Comparison of ENCODE assay signal across 9 cellular contexts in genomic region chr10:5904227-5904626, GRCh38. TPM values are rescaled to one million over a fixed set of nuclear protein-coding genes. Genes with fewer than 3 reads are reported as not detected.
DNase-seq lines count a peak whose midpoint lies in the region; ATAC-seq and TF ChIP-seq lines count a peak whose summit lies in the region.
"Had no signal": no experiment of that assay in that cellular context is flagged by ENCODE, and none has a peak within 500 bp of the region (broad histone marks: within the 10 kb centered on the region; RNA-seq: fewer than 3 reads in every experiment).

No MANE protein-coding gene starts in this region.

- H3K4me1 Mint-ChIP-seq in endothelial cell (ENCODE audit: unreplicated experiment), result peaks cover 6% of the 10 kb centered on the region

- no peaks in the 10 kb centered on the region for H3K27me3 Mint-ChIP-seq in endothelial cell (ENCODE audit: unreplicated experiment)

- intact Hi-C loops in heart left ventricle (cut with DNase I), result no loop called here

- H3K4me1 ChIP-seq in heart left ventricle (peaks cover 0 to 35% (median 14%) of the 10 kb centered on the region in 12 donors), HAP-1 (no peaks in the 10 kb centered on the region)

- peak in 1 of 5 donors; percentile 40 for DNase-seq in heart left ventricle
- no peak for DNase-seq in HAP-1 (ENCODE audit: low spot score in 2 of 2)
- no peak for DNase-seq in activated effector memory CD4-positive, alpha-beta T cell treated with anti-CD3 and anti-CD28 coated beads, Interleukin-2, amount 50 U/mL, for 16 hours
- DNase-seq in endothelial cell (ENCODE audit: low spot score), result no peak
- no peak for DNase-seq in iPS-NIHi11 (ENCODE audit: low spot score)
- DNase-seq: stimulated activated naive CD4-positive, alpha-beta T cell treated with Interleukin-2 at 50 U/mL for 16 hours had no signal

- H3K4me3 ChIP-seq in heart left ventricle (no peak overlapping the region), HAP-1 (no peak overlapping the region)

- no peaks in the 10 kb centered on the region for H3K9me3 ChIP-seq in heart left ventricle
- H3K9me3 ChIP-seq in HAP-1, result no peaks in the 10 kb centered on the region

- H3K36me3 Mint-ChIP-seq in endothelial cell (ENCODE audit: low read depth, unreplicated experiment), result peaks cover 22% of the 10 kb centered on the region

- no peak for TF ChIP-seq POLR2A in heart left ventricle (IDR thresholded peaks at IDR 0.05)

- H3K27ac ChIP-seq in heart left ventricle, result peak overlapping the region in 2 of 12 donors; percentile 20 to 56

- in situ Hi-C loops in HAP-1 (cut with MboI; ENCODE audit: low sequenced_read_pairs), result no loop called here

- no peak overlapping the region for H3K4me3 Mint-ChIP-seq in endothelial cell (ENCODE audit: unreplicated experiment)

- H3K9me3 Mint-ChIP-seq in endothelial cell (ENCODE audit: unreplicated experiment), result no peaks in the 10 kb centered on the region

- H3K27ac Mint-ChIP-seq in endothelial cell (ENCODE audit: unreplicated experiment), result no peak overlapping the region

- ATAC-seq in GM18519 (IDR thresholded peaks at IDR 0.05; ENCODE audit: low FRiP score, unreplicated experiment), result peak; percentile 96
- ATAC-seq in GM21367 (IDR thresholded peaks at IDR 0.05; ENCODE audit: unreplicated experiment), result peak; percentile 98
- peak; percentile 93 for ATAC-seq in HG03135 (IDR thresholded peaks at IDR 0.05; ENCODE audit: unreplicated experiment)
- peak in 3 of 4 donors; percentile 40 to 78 (median 63) for ATAC-seq in heart left ventricle

- TF ChIP-seq CTCF in heart left ventricle (IDR thresholded peaks at IDR 0.05) (no peak), endothelial cell (IDR thresholded peaks at IDR 0.05; ENCODE audit: unreplicated experiment) (no peak)

- 67 to 75% (median 67%) methylated on average over 4 of the region's 4 CpGs for WGBS in heart left ventricle, 4 donors

- H3K27me3 ChIP-seq in heart left ventricle, result no peaks in the 10 kb centered on the region
- H3K27me3 ChIP-seq in HAP-1 (ENCODE audit: low read depth), result no peaks in the 10 kb centered on the region

- H3K36me3 ChIP-seq in heart left ventricle (peaks cover 0 to 51% (median 21%) of the 10 kb centered on the region in 9 donors), HAP-1 (replicated peaks) (peaks cover 10% of the 10 kb centered on the region)

RNA-seq across cellular contexts. Expression of gene FBH1, which starts 14.2 kb away (rescaled TPM):
- 100 to 1,000 TPM in 2 of 9 donors, 10 to 100 TPM in 7; 57.4 to 111 (median 83.5) TPM for total RNA-seq in heart left ventricle
- polyA plus RNA-seq in heart left ventricle, result 10 to 100 TPM; 59.1 to 84.4 TPM
- total RNA-seq in endothelial cell (ENCODE audit: unreplicated experiment), result 95.2 TPM

RNA-seq across cellular contexts. Expression of gene ANKRD16, which starts 14.5 kb away (rescaled TPM):
- total RNA-seq in heart left ventricle (1 to 10 TPM; 1.7 to 5.0 (median 2.9) TPM), endothelial cell (ENCODE audit: unreplicated experiment) (6.6 TPM)
- 1 to 10 TPM; 2.0 to 2.7 TPM for polyA plus RNA-seq in heart left ventricle
